1 cellular context compared by ENCODE assay signal in the genomic region with DNA sequence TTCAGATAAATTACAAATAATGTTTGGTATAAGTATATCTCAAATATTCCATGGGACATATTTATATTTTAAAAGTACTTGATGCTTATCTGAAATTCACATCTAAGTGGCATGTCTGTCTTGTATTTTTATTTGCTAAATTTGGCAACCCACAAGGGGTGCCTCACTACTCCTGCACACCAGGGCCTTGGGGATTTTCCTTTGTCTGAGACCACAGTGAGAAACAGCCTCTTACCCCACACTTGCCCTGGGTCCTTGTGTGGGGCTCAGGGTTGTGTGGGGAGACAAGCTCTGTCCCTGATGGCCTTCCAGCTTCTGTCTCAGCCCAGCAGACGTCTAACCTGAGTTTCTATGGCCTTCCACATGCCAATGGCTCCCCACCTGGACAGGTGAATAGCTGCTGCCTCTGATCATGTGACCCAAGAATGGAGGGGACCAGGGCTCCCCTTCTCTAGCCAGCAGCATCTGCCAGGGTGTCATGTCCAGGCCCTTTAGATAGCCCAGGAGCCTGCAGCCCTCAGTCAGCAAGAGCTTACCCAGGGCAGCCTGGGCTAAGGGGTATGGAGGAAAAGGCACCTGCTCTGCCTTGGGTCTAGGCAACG.
TF ChIP-seq lines count a peak whose summit lies in the region.

No MANE protein-coding gene starts in this region.

TF ChIP-seq in HepG2, 621 proteins besides CTCF, POLR2A, EP300 and RAD21:
- TF ChIP-seq ZNF468 (CRISPR knock-in tag; IDR thresholded peaks at IDR 0.05) = no peak
- TF ChIP-seq SP4 (CRISPR knock-in tag; IDR thresholded peaks at IDR 0.05) = 0 out of 2 replicates have a peak, but pooled peaks have one; percentile 23
- no peak for TF ChIP-seq NPAS2 (CRISPR knock-in tag; IDR thresholded peaks at IDR 0.05; ENCODE audit: borderline replicate concordance)
- TF ChIP-seq ZBTB33 (CRISPR knock-in tag; IDR thresholded peaks at IDR 0.05) = no peak
- TF ChIP-seq NFRKB (IDR thresholded peaks at IDR 0.05) = no peak
- no peak for TF ChIP-seq ZBTB8A (CRISPR knock-in tag; IDR thresholded peaks at IDR 0.05; ENCODE audit: borderline replicate concordance, low read depth)
